In the genomic region with DNA sequence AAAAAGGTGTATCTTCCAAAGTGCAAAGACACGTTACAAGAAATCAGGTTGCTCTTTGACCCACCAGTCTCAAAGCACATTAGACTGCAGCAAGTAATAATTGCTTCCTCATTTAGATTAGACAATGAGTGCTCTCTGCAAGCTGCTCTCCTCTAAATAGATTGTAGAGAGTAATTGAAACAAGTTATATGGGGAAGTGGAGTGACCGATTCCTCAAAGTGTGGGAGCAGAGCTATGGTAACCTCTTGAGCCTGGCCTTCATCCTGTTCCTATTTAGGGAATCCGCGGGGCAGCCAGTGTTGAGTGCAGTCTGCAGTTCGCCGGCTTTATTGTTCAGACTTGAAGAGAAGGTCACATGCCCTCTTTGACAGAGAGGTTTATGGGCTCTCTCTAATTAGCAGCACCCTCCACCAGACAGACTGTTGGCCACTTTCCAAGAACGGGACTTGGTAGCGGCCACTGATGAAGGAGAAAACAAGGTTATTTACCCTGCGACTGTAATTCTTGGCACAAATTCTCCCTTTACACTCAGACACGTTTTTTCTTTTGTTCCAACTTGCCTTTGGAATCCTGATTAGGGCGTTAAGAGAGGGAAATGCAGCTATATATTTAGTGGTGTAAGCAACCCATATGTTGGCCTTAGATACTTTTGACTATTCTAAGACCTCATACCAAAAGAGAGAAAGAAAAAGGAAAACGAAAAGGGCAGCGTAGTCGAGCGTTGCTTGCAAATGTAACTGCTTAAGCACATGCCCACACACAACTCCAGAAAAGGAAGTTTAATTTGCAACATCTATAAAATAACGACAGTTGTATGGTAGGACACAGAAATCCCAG, we compare ENCODE assay signal across 1 cellular context.
TF ChIP-seq lines count a peak whose summit lies in the region.

No MANE protein-coding gene starts in this region.

TF ChIP-seq in K562, 482 proteins besides CTCF, POLR2A, EP300 and RAD21 (continued from another document and continues in another):
- TF ChIP-seq MGA (IDR thresholded peaks at IDR 0.05) (0 out of 2 replicates have a peak, but pooled peaks have one; percentile 42), NCOA1 (IDR thresholded peaks at IDR 0.05; ENCODE audit: low read depth) (no peak), ZFP91 (CRISPR knock-in tag; IDR thresholded peaks at IDR 0.05) (no peak), FOXA1 (IDR thresholded peaks at IDR 0.05; ENCODE audit: borderline replicate concordance) (no peak), HMBOX1 (IDR thresholded peaks at IDR 0.05) (0 out of 2 replicates have a peak, but pooled peaks have one; percentile 30), SMAD3 (CRISPR knock-in tag; conservative IDR thresholded peaks at IDR 0.05) (no peak), TSHZ1 (CRISPR knock-in tag; IDR thresholded peaks at IDR 0.05) (no peak), ZNF592 (IDR thresholded peaks at IDR 0.05) (peak; percentile 40; the same call in 1 of the 2 replicates), TEAD4 (IDR thresholded peaks at IDR 0.05; ENCODE audit: low read length) (no peak), TEAD4 (CRISPR knock-in tag; IDR thresholded peaks at IDR 0.05; ENCODE audit: borderline replicate concordance) (no peak), ZNF512 (tag; IDR thresholded peaks at IDR 0.05) (0 out of 2 replicates have a peak, but pooled peaks have one; percentile 9), SOX6 (IDR thresholded peaks at IDR 0.05) (peak; percentile 57; the same call in 1 of the 2 replicates), RBM15 (IDR thresholded peaks at IDR 0.05; ENCODE audit: insufficient read depth, low read length) (no peak), ZNF232 (CRISPR knock-in tag; IDR thresholded peaks at IDR 0.05) (0 out of 2 replicates have a peak, but pooled peaks have one; percentile 43)
- TF ChIP-seq, protein P1, sequence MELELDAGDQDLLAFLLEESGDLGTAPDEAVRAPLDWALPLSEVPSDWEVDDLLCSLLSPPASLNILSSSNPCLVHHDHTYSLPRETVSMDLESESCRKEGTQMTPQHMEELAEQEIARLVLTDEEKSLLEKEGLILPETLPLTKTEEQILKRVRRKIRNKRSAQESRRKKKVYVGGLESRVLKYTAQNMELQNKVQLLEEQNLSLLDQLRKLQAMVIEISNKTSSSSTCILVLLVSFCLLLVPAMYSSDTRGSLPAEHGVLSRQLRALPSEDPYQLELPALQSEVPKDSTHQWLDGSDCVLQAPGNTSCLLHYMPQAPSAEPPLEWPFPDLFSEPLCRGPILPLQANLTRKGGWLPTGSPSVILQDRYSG (tag; conservative IDR thresholded peaks at IDR 0.05; ENCODE audit: low read depth), result 0 out of 2 replicates have a peak, but pooled peaks have one; percentile 29
